Comparison of ENCODE assay signal across 24 cellular contexts in the genomic region with DNA sequence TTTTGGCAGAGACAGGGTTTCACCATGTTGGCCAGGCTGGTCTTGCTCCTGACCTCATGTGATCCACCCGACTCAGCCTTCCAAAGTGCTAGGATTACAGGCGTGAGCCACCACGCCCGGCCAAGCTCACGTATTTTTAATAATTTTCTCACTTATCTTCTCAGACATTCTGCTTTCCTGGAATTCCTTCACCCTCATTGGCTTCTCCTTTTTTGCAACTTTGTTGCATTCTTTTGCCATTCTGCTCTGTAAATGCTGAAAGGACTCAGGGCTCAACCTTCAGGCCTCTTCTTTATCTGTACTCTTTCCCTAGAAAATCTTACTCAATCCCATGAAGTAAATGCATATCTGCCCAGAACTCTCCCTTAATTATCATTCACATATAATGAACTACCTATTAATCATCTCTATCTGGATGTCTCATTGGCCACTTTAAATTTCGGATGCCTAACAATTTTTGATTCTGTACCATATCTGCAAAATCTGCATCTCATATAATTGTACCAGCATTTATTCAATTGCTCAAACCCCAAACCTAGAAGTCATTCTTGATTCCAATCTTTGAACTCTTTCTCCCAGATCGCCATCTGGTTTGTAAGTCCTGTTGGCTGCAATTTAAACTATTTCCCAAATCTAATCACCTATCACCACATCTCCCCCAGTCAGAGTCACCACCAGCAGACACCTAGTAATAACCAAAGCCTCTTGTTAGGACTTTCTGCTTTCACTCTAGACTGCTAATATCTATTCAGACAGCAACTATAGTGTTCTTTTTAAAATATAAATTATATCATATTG. TPM values are rescaled to one million over a fixed set of nuclear protein-coding genes. Genes with fewer than 3 reads are reported as not detected.
"Had no signal": no experiment of that assay in that cellular context is flagged by ENCODE, and none has a peak within 500 bp of the region (broad histone marks: within the 10 kb centered on the region; RNA-seq: fewer than 3 reads in every experiment).

No MANE protein-coding gene starts in this region.

- H3K4me2 ChIP-seq: neural progenitor cell had no signal

- H2AFZ ChIP-seq: neural progenitor cell, parathyroid adenoma had no signal

- H3K9me3 ChIP-seq: ovary, psoas muscle, right lobe of liver, sigmoid colon, stomach, tibial artery, transverse colon, upper lobe of left lung, vagina had no signal

- DNase-seq: natural killer cell; occipital lobe; ovary; posterior cingulate gyrus; psoas muscle; right cardiac atrium; right lobe of liver; sigmoid colon; small intestine; stimulated activated CD4-positive, alpha-beta T cell treated with anti-CD3 and anti-CD28 coated beads, Interleukin-15, amount 100 ng/mL, for 24 hours; stimulated activated CD4-positive, alpha-beta T cell treated with anti-CD3 and anti-CD28 coated beads, Interleukin-2, amount 100 ng/mL, for 24 hours; stimulated activated CD4-positive, alpha-beta T cell treated with anti-CD3 and anti-CD28 coated beads, Interleukin-2, amount 100 ng/mL, for 48 hours; stimulated activated CD4-positive, alpha-beta T cell treated with anti-CD3 and anti-CD28 coated beads, Interleukin-4, amount 100 ng/mL, for 24 hours; stimulated activated naive B cell treated with anti-CD40 and anti-IgM and Interleukin-4, amounts not matched to agents 10 μg/mL and 1 μg/mL and 100 μg/mL, for 72 hours; stimulated activated naive CD4-positive, alpha-beta T cell treated with Interleukin-2 at 50 U/mL for 16 hours; stomach; tibial artery; transverse colon; upper lobe of left lung had no signal

- H3K9ac ChIP-seq: neural progenitor cell, parathyroid adenoma had no signal

- H3K79me2 ChIP-seq: parathyroid adenoma had no signal

- H3K4me3 ChIP-seq: neural progenitor cell, ovary, psoas muscle, right lobe of liver, sigmoid colon, stomach, tibial artery, transverse colon, upper lobe of left lung, vagina had no signal

- H3K27me3 ChIP-seq: neural progenitor cell, ovary, right lobe of liver, sigmoid colon, stomach, tibial artery, transverse colon, upper lobe of left lung, vagina had no signal

- ATAC-seq: natural killer cell; psoas muscle; right cardiac atrium; right lobe of liver; stimulated activated effector memory CD8-positive, alpha-beta T cell treated with anti-CD3 and anti-CD28 coated beads, Interleukin-12 subunit alpha, Interleukin-12 subunit beta, amount 100 ng/mL, for 72 hours; stimulated activated naive B cell treated with anti-CD40 and anti-IgM and Interleukin-4, amounts not matched to agents 10 μg/mL and 1 μg/mL and 100 μg/mL, for 72 hours had no signal

- H3K4me1 ChIP-seq: neural progenitor cell, parathyroid adenoma, psoas muscle, right lobe of liver, sigmoid colon, stomach, tibial artery, transverse colon, upper lobe of left lung, vagina had no signal

- H3K27ac ChIP-seq: neural progenitor cell, ovary, parathyroid adenoma, psoas muscle, right lobe of liver, sigmoid colon, stomach, tibial artery, transverse colon, upper lobe of left lung, vagina had no signal

- H3K36me3 ChIP-seq: neural progenitor cell, ovary, right lobe of liver, sigmoid colon, stomach, tibial artery, transverse colon, upper lobe of left lung, vagina had no signal

RNA-seq across cellular contexts. Expression of gene OXGR1, which starts 18.2 kb away (rescaled TPM):
- polyA plus RNA-seq: neural cell had no signal
